16 cellular contexts compared by ENCODE assay signal in genomic region chr10:112176543-112176942, GRCh38.
"Had no signal": no experiment of that assay in that cellular context is flagged by ENCODE, and none has a peak within 500 bp of the region (broad histone marks: within the 10 kb centered on the region; RNA-seq: fewer than 3 reads in every experiment).

No MANE protein-coding gene starts in this region.

- H3K4me1 Mint-ChIP-seq: naive B cell, nephron had no signal

- H3K27ac ChIP-seq: epithelial cell of prostate, esophagus muscularis mucosa, lower lobe of right lung, testis, tibial nerve, upper lobe of right lung, vagina had no signal

- H3K4me3 ChIP-seq: esophagus muscularis mucosa, gastrocnemius medialis, lower lobe of right lung, testis, tibial nerve, upper lobe of right lung, vagina had no signal

- H3K27ac Mint-ChIP-seq: dendritic cell treated with granulocyte-macrophage colony-stimulating factor and Interleukin-4, amounts not matched to agents 40 ng/mL and 50 ng/mL, for 4 days; nephron; stimulated activated memory B cell treated with anti-CD40 and anti-IgM and Interleukin-4, amounts not matched to agents 10 μg/mL and 1 μg/mL and 100 μg/mL, for 72 hours; stimulated activated naive CD8-positive, alpha-beta T cell treated with anti-CD3 and anti-CD28 coated beads, Interleukin-15, Interleukin-2, amounts not matched to agents 100 ng/mL and 50 ng/mL, for 24 hours had no signal

- ATAC-seq: effector memory CD8-positive, alpha-beta T cell; gastrocnemius medialis; lower lobe of right lung; stimulated activated memory B cell treated with anti-CD40 and anti-IgM and Interleukin-4, amounts not matched to agents 10 μg/mL and 1 μg/mL and 100 μg/mL, for 72 hours; upper lobe of right lung had no signal

- DNase-seq: effector memory CD8-positive, alpha-beta T cell; gastrocnemius medialis; lower lobe of right lung; mesendoderm; naive B cell; stimulated activated CD4-positive, alpha-beta T cell treated with anti-CD3 and anti-CD28 coated beads, Interleukin-4, amount 100 ng/mL, for 24 hours; testis; upper lobe of right lung had no signal

- H3K4me3 Mint-ChIP-seq: dendritic cell treated with granulocyte-macrophage colony-stimulating factor and Interleukin-4, amounts not matched to agents 40 ng/mL and 50 ng/mL, for 4 days; effector memory CD8-positive, alpha-beta T cell; naive B cell; nephron; stimulated activated memory B cell treated with anti-CD40 and anti-IgM and Interleukin-4, amounts not matched to agents 10 μg/mL and 1 μg/mL and 100 μg/mL, for 72 hours; stimulated activated naive CD8-positive, alpha-beta T cell treated with anti-CD3 and anti-CD28 coated beads, Interleukin-15, Interleukin-2, amounts not matched to agents 100 ng/mL and 50 ng/mL, for 24 hours had no signal

- H3K4me1 ChIP-seq: esophagus muscularis mucosa, testis, tibial nerve, upper lobe of right lung, vagina had no signal

- H3K9me3 ChIP-seq: esophagus muscularis mucosa, gastrocnemius medialis, lower lobe of right lung, testis, tibial nerve, upper lobe of right lung, vagina had no signal

- H3K27me3 ChIP-seq: esophagus muscularis mucosa, gastrocnemius medialis, testis, tibial nerve, upper lobe of right lung, vagina had no signal

- H3K27me3 Mint-ChIP-seq: dendritic cell treated with granulocyte-macrophage colony-stimulating factor and Interleukin-4, amounts not matched to agents 40 ng/mL and 50 ng/mL, for 4 days; effector memory CD8-positive, alpha-beta T cell; naive B cell; stimulated activated memory B cell treated with anti-CD40 and anti-IgM and Interleukin-4, amounts not matched to agents 10 μg/mL and 1 μg/mL and 100 μg/mL, for 72 hours; stimulated activated naive CD8-positive, alpha-beta T cell treated with anti-CD3 and anti-CD28 coated beads, Interleukin-15, Interleukin-2, amounts not matched to agents 100 ng/mL and 50 ng/mL, for 24 hours had no signal

- H3K9me3 Mint-ChIP-seq: dendritic cell treated with granulocyte-macrophage colony-stimulating factor and Interleukin-4, amounts not matched to agents 40 ng/mL and 50 ng/mL, for 4 days; effector memory CD8-positive, alpha-beta T cell; naive B cell; nephron; stimulated activated memory B cell treated with anti-CD40 and anti-IgM and Interleukin-4, amounts not matched to agents 10 μg/mL and 1 μg/mL and 100 μg/mL, for 72 hours; stimulated activated naive CD8-positive, alpha-beta T cell treated with anti-CD3 and anti-CD28 coated beads, Interleukin-15, Interleukin-2, amounts not matched to agents 100 ng/mL and 50 ng/mL, for 24 hours had no signal
